20 cellular contexts compared by ENCODE assay signal in genomic region chr6:37759221-37760154, GRCh38.
DNase-seq lines count a peak whose midpoint lies in the region; ATAC-seq and TF ChIP-seq lines count a peak whose summit lies in the region.
"Had no signal": no experiment of that assay in that cellular context is flagged by ENCODE, and none has a peak within 500 bp of the region (broad histone marks: within the 10 kb centered on the region; RNA-seq: fewer than 3 reads in every experiment).

No MANE protein-coding gene starts in this region.

- H3K9me3 Mint-ChIP-seq in osteocyte (ENCODE audit: unreplicated experiment) = no peaks in the 10 kb centered on the region
- H3K9me3 Mint-ChIP-seq: CD4-positive, alpha-beta memory T cell; HFFc6 had no signal

- peaks cover 23% of the 10 kb centered on the region for H3K4me1 Mint-ChIP-seq in osteocyte (ENCODE audit: unreplicated experiment)
- H3K4me1 Mint-ChIP-seq: CD4-positive, alpha-beta memory T cell had no signal

- H3K27ac Mint-ChIP-seq in osteocyte (ENCODE audit: unreplicated experiment) = peak overlapping the region; percentile 6
- H3K27ac Mint-ChIP-seq: CD4-positive, alpha-beta memory T cell; HFFc6 had no signal

- ATAC-seq in esophagus mucosa (peak; percentile 46), HG03565 (IDR thresholded peaks at IDR 0.05; ENCODE audit: unreplicated experiment) (no peak), GM18907 (IDR thresholded peaks at IDR 0.05; ENCODE audit: unreplicated experiment) (no peak)
- ATAC-seq: A549, PC-3 had no signal

- no peak for TF ChIP-seq CTCF in osteocyte (IDR thresholded peaks at IDR 0.05)

- H3K36me3 Mint-ChIP-seq in osteocyte (ENCODE audit: unreplicated experiment) = no peaks in the 10 kb centered on the region
- H3K36me3 Mint-ChIP-seq: CD4-positive, alpha-beta memory T cell had no signal

- H3K27me3 Mint-ChIP-seq in osteocyte (ENCODE audit: unreplicated experiment) = peaks cover 8% of the 10 kb centered on the region

- DNase-seq in ELF-1 (ENCODE audit: low read depth, low spot score) (peak; percentile 95), M059J (ENCODE audit: low read depth) (peak; percentile 51), osteocyte (ENCODE audit: extremely low spot score, unreplicated experiment) (no peak), dermis blood vessel endothelial cell (no peak), MV-4-11 (lab: John Stamatoyannopoulos, UW) (no peak)
- DNase-seq: Calu3; CD4-positive, alpha-beta memory T cell; EL; HFFc6; NCI-H1417; NCI-H1930; NCI-H226; NCI-H524 treated with DMSO at 0.1 percent for 48 hours; PC-3; RPMI8226; SHP77 treated with DMSO at 0.1 percent for 48 hours had no signal

- H3K4me3 Mint-ChIP-seq in osteocyte (ENCODE audit: unreplicated experiment) = no peak overlapping the region
- H3K4me3 Mint-ChIP-seq: CD4-positive, alpha-beta memory T cell; HFFc6 had no signal

Comparison
In these comparisons a context has a peak if more than half of its experiments do, and no peak if none do; other contexts are left out.
1. DNase-seq: peak in ELF-1 (single experiment) and M059J (single experiment); none in osteocyte (single experiment), dermis blood vessel endothelial cell (single experiment) and MV-4-11 (single experiment).